8 cellular contexts compared by ENCODE assay signal in genomic region chr2:162058973-162059668, GRCh38. TPM values are rescaled to one million over a fixed set of nuclear protein-coding genes. Genes with fewer than 3 reads are reported as not detected.
DNase-seq lines count a peak whose midpoint lies in the region; ATAC-seq lines count a peak whose summit lies in the region.

No MANE protein-coding gene starts in this region.

- H3K36me3 Mint-ChIP-seq in T-cell: peaks cover 14% of the 10 kb centered on the region
- peaks cover 0 to 7% (median 0%) of the 10 kb centered on the region in 3 donors for H3K36me3 Mint-ChIP-seq in naive thymus-derived CD8-positive, alpha-beta T cell

- CTCF ChIA-PET in T-cell (lab: Charles Lee): interaction anchor here in 1 of 2 donors (1.5 kb wide), 1 partner anchor 113 kb away, joined by 5 read pairs; no protein-coding TSS in a partner anchor

- H3K4me3 Mint-ChIP-seq in T-cell: peak overlapping the region; percentile 63 to 71 (median 71)
- peak overlapping the region in 6 of 10 donors; percentile 9 to 78 (median 48) for H3K4me3 Mint-ChIP-seq in naive thymus-derived CD8-positive, alpha-beta T cell

- H3K27me3 Mint-ChIP-seq in T-cell: no peaks in the 10 kb centered on the region
- H3K27me3 Mint-ChIP-seq in naive thymus-derived CD8-positive, alpha-beta T cell: no peaks in the 10 kb centered on the region

- DNase-seq in NCI-H510A treated with DMSO at 0.1 percent for 48 hours (lab: John Stamatoyannopoulos, UW): peak; percentile 34
- DNase-seq in NCI-H510A (lab: John Stamatoyannopoulos, UW): no peak
- no peak for DNase-seq in T-cell
- DNase-seq in naive thymus-derived CD8-positive, alpha-beta T cell: no peak
- DNase-seq in NCI-H2107 treated with DMSO at 0.1 percent for 48 hours (lab: John Stamatoyannopoulos, UW; ENCODE audit: unreplicated experiment): no peak
- no peak for DNase-seq in NCI-H526 (lab: John Stamatoyannopoulos, UW)
- DNase-seq in CD1c-positive myeloid dendritic cell (ENCODE audit: extremely low spot score): no peak

- ATAC-seq in HG02678 (IDR thresholded peaks at IDR 0.05; ENCODE audit: unreplicated experiment) (peak; percentile 74), T-cell (replicated peaks in 1 of 4) (peak; percentile 34 to 44 (median 43))
- no peak for ATAC-seq in naive thymus-derived CD8-positive, alpha-beta T cell

- POLR2A ChIA-PET in T-cell (lab: Charles Lee): interaction anchor here in 1 of 2 donors (0.6 to 1.2 kb wide), 5 partner anchors 9 to 440 kb away, joined by 3 to 4 read pairs (median 3); no protein-coding TSS in a partner anchor
- POLR2A ChIA-PET in naive thymus-derived CD8-positive, alpha-beta T cell (lab: Charles Lee): interaction anchor here (0.6 to 6.1 kb wide), 2 partner anchors 13 to 796 kb away, joined by 8 to 31 read pairs; partner anchors contain the start of gene DPP4

- no peaks in the 10 kb centered on the region for H3K9me3 Mint-ChIP-seq in T-cell
- peaks cover 0 to 6% (median 0%) of the 10 kb centered on the region in 9 donors for H3K9me3 Mint-ChIP-seq in naive thymus-derived CD8-positive, alpha-beta T cell

- peaks cover 83 to 88% (median 84%) of the 10 kb centered on the region in 3 donors for H3K4me1 Mint-ChIP-seq in T-cell
- H3K4me1 Mint-ChIP-seq in naive thymus-derived CD8-positive, alpha-beta T cell: peaks cover 31 to 79% (median 67%) of the 10 kb centered on the region in 4 donors

- H3K27ac Mint-ChIP-seq in T-cell: peak overlapping the region; percentile 85 to 92
- peak overlapping the region in 8 of 10 donors; percentile 2 to 86 (median 66) for H3K27ac Mint-ChIP-seq in naive thymus-derived CD8-positive, alpha-beta T cell

RNA-seq across cellular contexts. Expression of gene DPP4, which starts 14.9 kb away (rescaled TPM):
- total RNA-seq in T-cell: 10 to 100 TPM; 30.1 to 47.7 (median 37.9) TPM
- 10 to 100 TPM; 23.4 to 27.0 TPM for total RNA-seq in naive thymus-derived CD8-positive, alpha-beta T cell
- 10 to 100 TPM; 13.3 to 49.6 (median 44.4) TPM for polyA plus RNA-seq in naive thymus-derived CD8-positive, alpha-beta T cell

Comparison
In these comparisons a context has a peak if more than half of its experiments do, and no peak if none do; other contexts are left out.
1. ATAC-seq: peak in HG02678 (single experiment) and T-cell (4 of 4); none in naive thymus-derived CD8-positive, alpha-beta T cell (0 of 2).